In the genomic region with DNA sequence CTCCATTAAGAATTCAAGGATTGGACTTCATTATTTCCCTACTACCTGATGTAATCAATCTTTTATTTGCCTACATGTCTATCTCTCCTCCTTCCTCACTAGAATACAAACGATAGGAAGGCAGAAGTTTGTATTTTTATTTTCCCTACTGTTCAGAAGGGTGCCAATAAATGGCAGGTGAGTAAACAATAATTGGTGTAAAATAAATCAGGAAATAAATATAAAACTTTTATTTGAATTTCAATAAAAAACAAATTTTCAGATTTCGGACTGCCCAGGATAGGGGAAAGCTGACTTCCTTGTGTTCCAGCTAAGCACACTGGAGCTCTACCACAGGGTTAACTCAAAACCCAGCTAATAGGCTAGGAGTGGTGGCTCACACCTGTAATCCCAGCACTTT, we compare ENCODE assay signal across 6 cellular contexts.
"Had no signal": no experiment of that assay in that cellular context is flagged by ENCODE, and none has a peak within 500 bp of the region (broad histone marks: within the 10 kb centered on the region; RNA-seq: fewer than 3 reads in every experiment).

No MANE protein-coding gene starts in this region.

- H3K36me3 Mint-ChIP-seq: IgD-negative memory B cell had no signal

- H3K4me3 Mint-ChIP-seq: IgD-negative memory B cell had no signal

- H3K4me3 ChIP-seq: K562 had no signal

- H3K27me3 Mint-ChIP-seq: IgD-negative memory B cell had no signal

- ATAC-seq: HepG2, K562 had no signal

- H3K27ac Mint-ChIP-seq: IgD-negative memory B cell had no signal

- H3K9me3 Mint-ChIP-seq: IgD-negative memory B cell had no signal

- H3K4me1 Mint-ChIP-seq: IgD-negative memory B cell had no signal

- DNase-seq: IMR-90, KBM-7, KG1 had no signal
